1 cellular context compared by ENCODE assay signal in genomic region chr17:42194133-42194899, GRCh38.
A peak's percentile ranks its signal among the peaks of the same experiment; 100 is the strongest.
TF ChIP-seq lines count a peak whose summit lies in the region.

Gene GHDC, minus strand, starts transcription at chr17:42194494. Its CDS starts 913 bp downstream, at chr17:42193581.

TF ChIP-seq in H1, 55 proteins besides CTCF, POLR2A, EP300 and RAD21 (continued from another document):
- TF ChIP-seq CHD7 (IDR thresholded peaks at IDR 0.05; ENCODE audit: insufficient replicate concordance, low read length), result no peak
- no peak for TF ChIP-seq BCL11A (IDR thresholded peaks at IDR 0.05; ENCODE audit: low read depth in 2 of 2, low read length in 2 of 2)
- no peak for TF ChIP-seq RFX5 (IDR thresholded peaks at IDR 0.05; ENCODE audit: borderline replicate concordance, low read depth, low read length)
- 0 out of 2 replicates have a peak, but pooled peaks have one; percentile 35 for TF ChIP-seq TBP (IDR thresholded peaks at IDR 0.05; ENCODE audit: low read depth, low read length)
- no peak for TF ChIP-seq NRF1 (IDR thresholded peaks at IDR 0.05; ENCODE audit: low read depth, low read length)
- TF ChIP-seq FOSL1 (IDR thresholded peaks at IDR 0.05; ENCODE audit: insufficient read depth, low read depth, low read length), result no peak
- no peak for TF ChIP-seq CEBPB (IDR thresholded peaks at IDR 0.05; ENCODE audit: low read depth, low read length)
- no peak for TF ChIP-seq CHD2 (IDR thresholded peaks at IDR 0.05; ENCODE audit: low read length)
- no peak for TF ChIP-seq CBX8 (IDR thresholded peaks at IDR 0.05; ENCODE audit: borderline replicate concordance, low read depth, low read length)
- TF ChIP-seq MAX (IDR thresholded peaks at IDR 0.05), result peak; percentile 75
- no peak for TF ChIP-seq SAP30 (IDR thresholded peaks at IDR 0.05; ENCODE audit: insufficient read depth, insufficient replicate concordance, low read length)
- TF ChIP-seq SUZ12 (IDR thresholded peaks at IDR 0.05; ENCODE audit: low read length), result no peak
- TF ChIP-seq TEAD4 (IDR thresholded peaks at IDR 0.05; ENCODE audit: low read depth, low read length), result no peak
- no peak for TF ChIP-seq RNF2 (IDR thresholded peaks at IDR 0.05; ENCODE audit: borderline replicate concordance, low read depth, low read length, missing control alignments, poor library complexity, severe bottlenecking)
- TF ChIP-seq TCF12 (IDR thresholded peaks at IDR 0.05; ENCODE audit: low read depth, low read length), result no peak
- TF ChIP-seq SP4 (IDR thresholded peaks at IDR 0.05; ENCODE audit: low read length), result no peak
- peak; percentile 61 for TF ChIP-seq USF2 (IDR thresholded peaks at IDR 0.05; ENCODE audit: low read length)
- no peak for TF ChIP-seq SRF (IDR thresholded peaks at IDR 0.05; ENCODE audit: low read depth, low read length)
- peak; percentile 42; the same call in 1 of the 2 replicates for TF ChIP-seq KDM1A (IDR thresholded peaks at IDR 0.05; ENCODE audit: borderline replicate concordance, low read length)
- no peak for TF ChIP-seq RBBP5 (IDR thresholded peaks at IDR 0.05; ENCODE audit: borderline replicate concordance, low read depth, low read length)
- TF ChIP-seq CTBP2 (IDR thresholded peaks at IDR 0.05; ENCODE audit: borderline replicate concordance, insufficient read depth, insufficient read length, low read length), result no peak
- no peak for TF ChIP-seq SIX5 (IDR thresholded peaks at IDR 0.05; ENCODE audit: low read depth, low read length)
- no peak for TF ChIP-seq EZH2 (IDR thresholded peaks at IDR 0.05; ENCODE audit: low read depth, low read length, severe bottlenecking)
- no peak for TF ChIP-seq KDM4A (IDR thresholded peaks at IDR 0.05; ENCODE audit: low read depth, low read length, severe bottlenecking)
- TF ChIP-seq BACH1 (IDR thresholded peaks at IDR 0.05; ENCODE audit: low read length), result no peak
- 0 out of 2 replicates have a peak, but pooled peaks have one; percentile 40 for TF ChIP-seq TAF1 (IDR thresholded peaks at IDR 0.05; ENCODE audit: low read depth, low read length)
- no peak for TF ChIP-seq ATF3 (IDR thresholded peaks at IDR 0.05; ENCODE audit: insufficient read depth, low read depth, low read length)
- no peak for TF ChIP-seq ASH2L (IDR thresholded peaks at IDR 0.05; ENCODE audit: low read length)
- TF ChIP-seq SP2 (IDR thresholded peaks at IDR 0.05; ENCODE audit: low read length), result no peak
- TF ChIP-seq JUN (IDR thresholded peaks at IDR 0.05; ENCODE audit: low read depth, low read length), result no peak
- no peak for TF ChIP-seq YY1 (IDR thresholded peaks at IDR 0.05; ENCODE audit: low read depth, low read length)
- peak in 1 of 2 experiments; percentile 46; a peak in 1 of 4 replicates for TF ChIP-seq SIN3A (conservative IDR thresholded peaks at IDR 0.05 in 1 of 2, IDR thresholded peaks at IDR 0.05 in 1 of 2; ENCODE audit: low read depth in 1 of 2, low read length in 2 of 2)
- peak; percentile 91 for TF ChIP-seq SP1 (IDR thresholded peaks at IDR 0.05; ENCODE audit: low read depth, low read length)
- no peak for TF ChIP-seq PHF8 (conservative IDR thresholded peaks at IDR 0.05; ENCODE audit: low read depth, low read length)
- no peak for TF ChIP-seq CBX5 (IDR thresholded peaks at IDR 0.05; ENCODE audit: low read depth, low read length)
- TF ChIP-seq JUND (IDR thresholded peaks at IDR 0.05; ENCODE audit: low read length), result no peak
- no peak for TF ChIP-seq RXRA (IDR thresholded peaks at IDR 0.05; ENCODE audit: insufficient read depth, low read depth, low read length)
- no peak for TF ChIP-seq SIRT6 (IDR thresholded peaks at IDR 0.05; ENCODE audit: low read length)
- no peak for TF ChIP-seq EGR1 (IDR thresholded peaks at IDR 0.05; ENCODE audit: borderline replicate concordance, low read depth, low read length)
- TF ChIP-seq BRCA1 (IDR thresholded peaks at IDR 0.05; ENCODE audit: low read depth, low read length), result no peak
- no peak for TF ChIP-seq KDM5A (IDR thresholded peaks at IDR 0.05; ENCODE audit: low read length)
- TF ChIP-seq POU5F1 (IDR thresholded peaks at IDR 0.05; ENCODE audit: low read depth, low read length), result no peak
- TF ChIP-seq GABPA (IDR thresholded peaks at IDR 0.05; ENCODE audit: borderline replicate concordance, insufficient read depth, low read length), result 0 out of 2 replicates have a peak, but pooled peaks have one; percentile 23
